ENCODE assay signal across 8 cellular contexts in genomic region chr19:10195199-10195519, GRCh38. TPM values are rescaled to one million over a fixed set of nuclear protein-coding genes. Genes with fewer than 3 reads are reported as not detected.
DNase-seq lines count a peak whose midpoint lies in the region; ATAC-seq, FAIRE-seq and TF ChIP-seq lines count a peak whose summit lies in the region.

No MANE protein-coding gene starts in this region.

- H3K4me3 ChIP-seq in GM12875 (ENCODE audit: low read depth, low read length) (peak overlapping the region; percentile 94), ectodermal cell (ENCODE audit: insufficient read depth, low read depth, low read length) (peak overlapping the region; percentile 93), pancreas (peak overlapping the region; percentile 56 to 92 (median 73))
- peak overlapping the region; percentile 94 for H3K4me3 ChIP-seq in Jurkat, Clone E6-1 (ENCODE audit: low read length)

- H3K36me3 ChIP-seq in ectodermal cell (ENCODE audit: control insufficient read depth, insufficient read depth, low read length) (no peaks in the 10 kb centered on the region), pancreas (no peaks in the 10 kb centered on the region)

- H3K27ac ChIP-seq in ectodermal cell (ENCODE audit: insufficient read depth, low read depth, low read length, poor library complexity, severe bottlenecking): no peak overlapping the region
- H3K27ac ChIP-seq in pancreas: peak overlapping the region in 1 of 4 donors; percentile 53

- 42 to 50% methylated on average over 6 of the region's 6 CpGs for WGBS in ectodermal cell, 2 experiments
- WGBS in pancreas, 2 donors: 20 to 21% methylated on average over 6 of the region's 6 CpGs

- H3K9me3 ChIP-seq in ectodermal cell (ENCODE audit: control insufficient read depth, low read length) (no peaks in the 10 kb centered on the region), pancreas (no peaks in the 10 kb centered on the region)

- TF ChIP-seq CTCF in GM12875 (IDR thresholded peaks at IDR 0.05; ENCODE audit: borderline replicate concordance, insufficient read depth, low read depth, low read length) (no peak), pancreas (IDR thresholded peaks at IDR 0.05) (no peak)

- intact Hi-C loops in pancreas (cut with DNase I): no loop called here

- no peak for DNase-seq in Jurkat, Clone E6-1 (ENCODE audit: low read depth, low spot score)
- DNase-seq in pancreas (no peak), cortex of kidney (lab: John Stamatoyannopoulos, UW) (no peak), 8988T (no peak), GM03348 (ENCODE audit: low spot score) (no peak)

- H3K4me1 ChIP-seq in ectodermal cell (ENCODE audit: control insufficient read depth, insufficient read depth, low read length) (peaks cover 5% of the 10 kb centered on the region), pancreas (peaks cover 0 to 17% (median 4%) of the 10 kb centered on the region in 3 donors)

- ATAC-seq in pancreas: peak in 1 of 4 donors; percentile 7
- ATAC-seq in GM21619 (IDR thresholded peaks at IDR 0.05; ENCODE audit: unreplicated experiment): no peak

- H3K27me3 ChIP-seq in ectodermal cell (ENCODE audit: control insufficient read depth, insufficient read depth, low read length, poor library complexity, severe bottlenecking) (no peaks in the 10 kb centered on the region), pancreas (no peaks in the 10 kb centered on the region)

- FAIRE-seq in pancreas (lab: Jason Lieb, UNC): no peak

RNA-seq across cellular contexts. Expression of gene DNMT1, which starts 0.4 kb away (rescaled TPM):
- polyA plus RNA-seq in Jurkat, Clone E6-1 (2012; ENCODE audit: insufficient read depth, insufficient read length): 313 TPM
- 204 TPM for polyA plus RNA-seq in ectodermal cell (2013, experiment 1 of 4)
- 220 TPM for polyA plus RNA-seq in ectodermal cell (2013, experiment 2 of 4)
- 141 TPM for polyA plus RNA-seq in ectodermal cell (2013, experiment 3 of 4)
- 146 TPM for polyA plus RNA-seq in ectodermal cell (2013, experiment 4 of 4)
- total RNA-seq in pancreas: 10 to 100 TPM; 11.4 to 27.5 (median 15.4) TPM
- polyA plus RNA-seq in pancreas: 10 to 100 TPM; 26.4 to 28.7 TPM

RNA-seq across cellular contexts. Expression of gene S1PR2, which starts 36.0 kb away (rescaled TPM):
- 1.5 TPM for polyA plus RNA-seq in Jurkat, Clone E6-1 (2012; ENCODE audit: insufficient read depth, insufficient read length)
- polyA plus RNA-seq in ectodermal cell (2013, experiment 1 of 4): 20.3 TPM
- polyA plus RNA-seq in ectodermal cell (2013, experiment 2 of 4): 21.7 TPM
- 12.3 TPM for polyA plus RNA-seq in ectodermal cell (2013, experiment 3 of 4)
- polyA plus RNA-seq in ectodermal cell (2013, experiment 4 of 4): 13.3 TPM
- total RNA-seq in pancreas: 1 to 10 TPM; 1.9 to 4.8 (median 3.0) TPM
- polyA plus RNA-seq in pancreas: 1 to 10 TPM; 1.6 to 2.0 TPM

RNA-seq across cellular contexts. Expression of gene MRPL4, which starts 56.9 kb away (rescaled TPM):
- 106 TPM for polyA plus RNA-seq in Jurkat, Clone E6-1 (2012; ENCODE audit: insufficient read depth, insufficient read length)
- polyA plus RNA-seq in ectodermal cell (2013, experiment 1 of 4): 44.9 TPM
- polyA plus RNA-seq in ectodermal cell (2013, experiment 2 of 4): 41.1 TPM
- polyA plus RNA-seq in ectodermal cell (2013, experiment 3 of 4): 43.5 TPM
- polyA plus RNA-seq in ectodermal cell (2013, experiment 4 of 4): 44.2 TPM
- total RNA-seq in pancreas: 10 to 100 TPM in 4 of 6 donors, 1 to 10 TPM in 2; 9.9 to 17.6 (median 14.9) TPM
- polyA plus RNA-seq in pancreas: 10 to 100 TPM; 23.5 to 34.4 TPM
